Comparison of ENCODE assay signal across 16 cellular contexts in the genomic region with DNA sequence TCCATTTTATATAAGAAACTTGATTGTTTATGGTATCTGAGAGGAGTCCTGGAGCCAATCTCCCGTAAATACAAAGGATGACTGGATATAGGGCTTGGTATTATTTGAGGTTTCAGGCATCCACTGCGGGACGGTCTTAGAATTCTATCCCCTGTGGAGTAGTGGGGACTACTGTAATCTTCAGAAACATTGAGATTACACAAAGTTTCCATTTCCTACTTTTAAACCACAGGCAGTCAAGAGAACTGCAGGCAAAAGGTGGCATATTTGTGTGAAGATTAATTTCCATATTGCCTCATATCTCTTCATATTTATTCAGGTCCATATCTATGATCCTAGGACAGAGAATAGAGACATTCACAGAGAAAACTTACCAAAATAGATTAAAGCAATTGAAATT.
"Had no signal": no experiment of that assay in that cellular context is flagged by ENCODE, and none has a peak within 500 bp of the region (broad histone marks: within the 10 kb centered on the region; RNA-seq: fewer than 3 reads in every experiment).

No MANE protein-coding gene starts in this region.

- H3K9me3 ChIP-seq: esophagus muscularis mucosa, heart left ventricle, stomach, thoracic aorta had no signal

- ATAC-seq: activated CD4-positive, CD25-positive, alpha-beta regulatory T cell treated with anti-CD3 and anti-CD28 coated beads, Interleukin-2, amount 50 U/mL, for 24 hours; heart left ventricle; left ventricle myocardium superior; T-helper 17 cell had no signal

- H3K4me3 ChIP-seq: esophagus muscularis mucosa, heart left ventricle, neural progenitor cell, stomach, thoracic aorta had no signal

- H2AFZ ChIP-seq: neural progenitor cell, parathyroid adenoma had no signal

- H3K9ac ChIP-seq: neural progenitor cell, parathyroid adenoma had no signal

- H3K27me3 ChIP-seq: esophagus muscularis mucosa, heart left ventricle, neural progenitor cell, stomach had no signal

- DNase-seq: activated CD4-positive, alpha-beta T cell treated with anti-CD3 and anti-CD28 coated beads, Interleukin-2, amount 50 U/mL, for 4 hours; activated naive CD4-positive, alpha-beta T cell treated with anti-CD3 and anti-CD28 coated beads, Interleukin-2, amount 50 U/mL, for 16 hours; activated T-cell treated with anti-CD3 and anti-CD28 coated beads, Interleukin-2, amount 50 U/mL, for 1 hour; amniotic stem cell; cerebellar nuclear complex; heart left ventricle; left ventricle myocardium superior; stomach; T-helper 17 cell had no signal

- H3K36me3 ChIP-seq: esophagus muscularis mucosa, heart left ventricle, neural progenitor cell, stomach, thoracic aorta had no signal

- H3K27ac ChIP-seq: esophagus muscularis mucosa, heart left ventricle, neural progenitor cell, parathyroid adenoma, stomach, thoracic aorta had no signal

- H3K4me1 ChIP-seq: esophagus muscularis mucosa, heart left ventricle, neural progenitor cell, parathyroid adenoma, stomach had no signal

- H3K79me2 ChIP-seq: parathyroid adenoma had no signal

- H3K4me2 ChIP-seq: neural progenitor cell had no signal

- FAIRE-seq: frontal cortex, TTC549 had no signal
